ENCODE assay signal across 25 cellular contexts in genomic region chr19:50242586-50242985, GRCh38. TPM values are rescaled to one million over a fixed set of nuclear protein-coding genes. Genes with fewer than 3 reads are reported as not detected.
A peak's percentile ranks its signal among the peaks of the same experiment; 100 is the strongest.
DNase-seq lines count a peak whose midpoint lies in the region; ATAC-seq and TF ChIP-seq lines count a peak whose summit lies in the region.
"Had no signal": no experiment of that assay in that cellular context is flagged by ENCODE, and none has a peak within 500 bp of the region (broad histone marks: within the 10 kb centered on the region; RNA-seq: fewer than 3 reads in every experiment).

No MANE protein-coding gene starts in this region.

- H3K9me3 ChIP-seq in OCI-LY3 (ENCODE audit: insufficient read depth, low read length): peaks cover 8% of the 10 kb centered on the region; the same call in 1 of the 2 replicates
- peaks cover 0 to 8% (median 0%) of the 10 kb centered on the region in 3 donors for H3K9me3 ChIP-seq in gastroesophageal sphincter
- H3K9me3 ChIP-seq: MG63, Peyer's patch, prostate gland had no signal

- H3K4me1 ChIP-seq in OCI-LY3 (ENCODE audit: low read length) (peaks cover 14% of the 10 kb centered on the region), gastroesophageal sphincter (no peaks in the 10 kb centered on the region)
- H3K4me1 ChIP-seq: BLaER1, prostate gland had no signal

- no peak overlapping the region for H3K9ac ChIP-seq in OCI-LY3 (ENCODE audit: low read length)
- H3K9ac ChIP-seq: BLaER1 had no signal

- 77 to 83% methylated on average over 6 of the region's 6 CpGs for WGBS in gastroesophageal sphincter (ENCODE audit: low coverage in 1 of 2), 2 donors

- TF ChIP-seq POLR2A in gastroesophageal sphincter (IDR thresholded peaks at IDR 0.05): no peak

- ATAC-seq in gastroesophageal sphincter (no peak), GM18502 (IDR thresholded peaks at IDR 0.05; ENCODE audit: poor library complexity, unreplicated experiment) (no peak), HG03442 (IDR thresholded peaks at IDR 0.05; ENCODE audit: unreplicated experiment) (no peak)

- peak overlapping the region; percentile 19 for H3K27ac ChIP-seq in OCI-LY3 (ENCODE audit: low read length)
- H3K27ac ChIP-seq in gastroesophageal sphincter: no peak overlapping the region
- H3K27ac ChIP-seq: BLaER1, dorsolateral prefrontal cortex, prostate gland, SK-N-MC, WERI-Rb-1 had no signal

- TF ChIP-seq CTCF in GM12865 (IDR thresholded peaks at IDR 0.05; ENCODE audit: insufficient read depth, low read depth, low read length, missing control alignments): no peak
- TF ChIP-seq CTCF in OCI-LY3 (IDR thresholded peaks at IDR 0.05; ENCODE audit: low read depth, low read length): no peak
- TF ChIP-seq CTCF in gastroesophageal sphincter (IDR thresholded peaks at IDR 0.05): no peak

- H3K4me3 ChIP-seq in GM12865 (ENCODE audit: low read depth, low read length) (no peak overlapping the region), OCI-LY3 (ENCODE audit: low read length) (peak overlapping the region; percentile 15; the same call in 1 of the 2 replicates), gastroesophageal sphincter (no peak overlapping the region)
- H3K4me3 ChIP-seq: BLaER1, dorsolateral prefrontal cortex, lung, MG63, Peyer's patch, prostate gland, SK-N-MC had no signal

- H3K36me3 ChIP-seq in OCI-LY3 (replicated peaks; ENCODE audit: low read depth, low read length) (no peaks in the 10 kb centered on the region), gastroesophageal sphincter (no peaks in the 10 kb centered on the region)
- H3K36me3 ChIP-seq: BLaER1, MG63, prostate gland, WERI-Rb-1 had no signal

- no peaks in the 10 kb centered on the region for H4K20me1 ChIP-seq in OCI-LY3 (ENCODE audit: insufficient read depth, low read length)
- H4K20me1 ChIP-seq: BLaER1 had no signal

- H3K4me2 ChIP-seq in OCI-LY3 (ENCODE audit: low read length): peak overlapping the region; percentile 27
- H3K4me2 ChIP-seq: BLaER1 had no signal

- DNase-seq in A172 (ENCODE audit: low spot score): peak; percentile 46
- peak; percentile 37 for DNase-seq in GM12865 (ENCODE audit: low read depth)
- DNase-seq in iris pigment epithelial cell (ENCODE audit: low read depth): peak; percentile 22
- DNase-seq in NCI-H1417 (lab: John Stamatoyannopoulos, UW): no peak
- DNase-seq: ACHN; activated CD4-positive, alpha-beta memory T cell treated with anti-CD3 and anti-CD28 coated beads for 36 hours; activated effector memory CD4-positive, alpha-beta T cell treated with Interleukin-2 at 50 U/mL for 16 hours; DND-41; dorsolateral prefrontal cortex; glutamatergic neuron; MG63; NCI-H146; NCI-H510A treated with DMSO at 0.1 percent for 48 hours; Peyer's patch; stimulated activated CD8-positive, alpha-beta memory T cell treated with anti-CD3 and anti-CD28 coated beads, Interleukin-4, amount 100 ng/mL, for 48 hours; T-helper 2 cell; WERI-Rb-1 had no signal

- H2AFZ ChIP-seq in OCI-LY3 (ENCODE audit: low read depth, low read length): 0 out of 2 replicates have a peak overlapping the region, but pooled peaks have one; percentile 0

- no peak for TF ChIP-seq EP300 in gastroesophageal sphincter (IDR thresholded peaks at IDR 0.05)

- no peaks in the 10 kb centered on the region for H3K79me2 ChIP-seq in OCI-LY3 (ENCODE audit: low read length)

- H3K27me3 ChIP-seq in OCI-LY3 (ENCODE audit: low read depth, low read length) (peaks cover 6% of the 10 kb centered on the region; the same call in 1 of the 2 replicates), gastroesophageal sphincter (peaks cover 29% of the 10 kb centered on the region)
- H3K27me3 ChIP-seq: BLaER1, dorsolateral prefrontal cortex, Peyer's patch had no signal

RNA-seq across cellular contexts. Expression of gene MYH14, which starts 39.2 kb away (rescaled TPM):
- total RNA-seq in A172 (2014; rRNA removed; shearing (Covaris generic)): 2.4 and 2.8 TPM in 2 replicates
- 1 to 10 TPM; 3.5 to 10.0 (median 6.1) TPM for total RNA-seq in gastroesophageal sphincter
- total RNA-seq: activated CD4-positive, alpha-beta memory T cell treated with anti-CD3 and anti-CD28 coated beads for 36 hours had no signal

Comparison
In these comparisons a context has a peak if more than half of its experiments do, and no peak if none do; other contexts are left out.
1. DNase-seq: peak in A172 (single experiment), GM12865 (single experiment) and iris pigment epithelial cell (single experiment); none in NCI-H1417 (0 of 3).